ENCODE assay signal across 18 cellular contexts in genomic region chr13:43026262-43026661, GRCh38. TPM values are rescaled to one million over a fixed set of nuclear protein-coding genes. Genes with fewer than 3 reads are reported as not detected.
DNase-seq lines count a peak whose midpoint lies in the region; ATAC-seq and TF ChIP-seq lines count a peak whose summit lies in the region.
"Had no signal": no experiment of that assay in that cellular context is flagged by ENCODE, and none has a peak within 500 bp of the region (broad histone marks: within the 10 kb centered on the region; RNA-seq: fewer than 3 reads in every experiment).

No MANE protein-coding gene starts in this region.

- CTCF ChIA-PET in CD4-positive, alpha-beta memory T cell (lab: Charles Lee; ENCODE audit: partially characterized antibody): interaction anchor here (1.1 to 2.2 kb wide), 3 partner anchors 15 to 57 kb away, joined by 4 to 14 read pairs (median 4); no protein-coding TSS in a partner anchor
- CTCF ChIA-PET in IMR-90 (lab: Yijun Ruan, JAX): no interaction called here

- H3K36me3 ChIP-seq in CD4-positive, alpha-beta memory T cell (ENCODE audit: insufficient read depth, low read length): no peaks in the 10 kb centered on the region
- no peaks in the 10 kb centered on the region for H3K36me3 ChIP-seq in IMR-90 (ENCODE audit: control insufficient read depth, insufficient read depth, low read length)
- no peaks in the 10 kb centered on the region for H3K36me3 ChIP-seq in trophoblast cell (ENCODE audit: control insufficient read depth in 1 of 2, insufficient read depth in 2 of 2, low read length in 2 of 2)
- peaks cover 0 to 10% (median 0%) of the 10 kb centered on the region in 4 donors for H3K36me3 ChIP-seq in sigmoid colon

- no peak overlapping the region for H4K12ac ChIP-seq in trophoblast cell (ENCODE audit: low read depth, low read length)

- no TSS peak for BruUV-seq in IMR-90 (replicated peaks; lab: Mats Ljungman, UMichigan)

- H4K8ac ChIP-seq in IMR-90 (ENCODE audit: low read depth in 2 of 2, low read length in 2 of 2) (0 out of 4 replicates have a peak overlapping the region, but pooled peaks of 1 of the 2 experiments have one; percentile 17), trophoblast cell (ENCODE audit: low read depth, low read length) (no peak overlapping the region)

- no peaks in the 10 kb centered on the region for H3K79me2 ChIP-seq in trophoblast cell (ENCODE audit: control insufficient read depth, insufficient read depth, low read length, poor library complexity)

- no peak overlapping the region for H2AK9ac ChIP-seq in IMR-90 (replicated peaks; ENCODE audit: low read depth, low read length, poor library complexity)

- H4K91ac ChIP-seq in IMR-90 (ENCODE audit: insufficient read depth, low read depth, low read length): no peak overlapping the region
- no peak overlapping the region for H4K91ac ChIP-seq in trophoblast cell (ENCODE audit: low read depth, low read length)

- no peak overlapping the region for H2AFZ ChIP-seq in IMR-90 (replicated peaks; ENCODE audit: low read length, poor library complexity)
- H2AFZ ChIP-seq in trophoblast cell (ENCODE audit: insufficient read depth, low read length, poor library complexity): no peak overlapping the region

- no peaks in the 10 kb centered on the region for H3K9me3 ChIP-seq in CD4-positive, alpha-beta memory T cell (ENCODE audit: control insufficient read depth in 1 of 2, low read length in 2 of 2)
- H3K9me3 ChIP-seq in IMR-90 (ENCODE audit: control insufficient read depth, insufficient read depth, low read length) (no peaks in the 10 kb centered on the region), trophoblast cell (ENCODE audit: insufficient read depth, low read depth, low read length) (peaks cover 4% of the 10 kb centered on the region), sigmoid colon (no peaks in the 10 kb centered on the region)
- H3K9me3 ChIP-seq: SK-N-SH had no signal

- no peak overlapping the region for H3K4me3 ChIP-seq in CD4-positive, alpha-beta memory T cell (ENCODE audit: low read length in 2 of 2)
- no peak overlapping the region for H3K4me3 ChIP-seq in IMR-90 (ENCODE audit: insufficient read depth, low read depth, low read length)
- no peak overlapping the region for H3K4me3 ChIP-seq in trophoblast cell (ENCODE audit: low read depth, low read length)
- H3K4me3 ChIP-seq in sigmoid colon: no peak overlapping the region

- no peak overlapping the region for H2BK5ac ChIP-seq in IMR-90 (ENCODE audit: low read depth, low read length, poor library complexity, severe bottlenecking)
- H2BK5ac ChIP-seq in trophoblast cell (ENCODE audit: low read depth, low read length, poor library complexity): no peak overlapping the region

- H3K4me3 Mint-ChIP-seq in CD4-positive, alpha-beta memory T cell: peak overlapping the region in 5 of 8 donors; percentile 20 to 59 (median 39)
- no peak overlapping the region for H3K4me3 Mint-ChIP-seq in mesothelial cell of epicardium
- H3K4me3 Mint-ChIP-seq: T-cell had no signal

- peaks cover 30 to 55% (median 42%) of the 10 kb centered on the region in 4 donors for H3K4me1 Mint-ChIP-seq in CD4-positive, alpha-beta memory T cell
- peaks cover 62% of the 10 kb centered on the region for H3K4me1 Mint-ChIP-seq in mesothelial cell of epicardium

- H3K79me1 ChIP-seq in IMR-90 (ENCODE audit: low read depth in 1 of 2, low read length in 2 of 2) (peaks cover 24 to 57% of the 10 kb centered on the region in 2 experiments), trophoblast cell (ENCODE audit: low read length) (peaks cover 21% of the 10 kb centered on the region)

- H2BK12ac ChIP-seq in trophoblast cell (ENCODE audit: low read length): no peak overlapping the region

- H2BK120ac ChIP-seq in IMR-90 (ENCODE audit: low read depth, low read length) (no peak overlapping the region), trophoblast cell (ENCODE audit: insufficient read depth, low read length, poor library complexity) (no peak overlapping the region)

- no peak overlapping the region for H3K27ac ChIP-seq in CD4-positive, alpha-beta memory T cell (ENCODE audit: low read depth, low read length)
- no peak overlapping the region for H3K27ac ChIP-seq in IMR-90 (ENCODE audit: insufficient read depth, low read length)
- H3K27ac ChIP-seq in trophoblast cell (ENCODE audit: low read depth, low read length): no peak overlapping the region
- H3K27ac ChIP-seq in sigmoid colon: no peak overlapping the region
- H3K27ac ChIP-seq: KMS-11 had no signal

- TF ChIP-seq CTCF in IMR-90 (conservative IDR thresholded peaks at IDR 0.05; ENCODE audit: low read depth, low read length): no peak
- TF ChIP-seq CTCF in mesothelial cell of epicardium (IDR thresholded peaks at IDR 0.05; ENCODE audit: unreplicated experiment): no peak
- no peak for TF ChIP-seq CTCF in sigmoid colon (IDR thresholded peaks at IDR 0.05)

- TF ChIP-seq EP300 in sigmoid colon (IDR thresholded peaks at IDR 0.05): no peak

- dilution Hi-C loops in IMR-90 (cut with HindIII; ENCODE audit: low sequenced_read_pairs, unreplicated experiment): no loop called here

- no peak overlapping the region for H3K9ac ChIP-seq in IMR-90 (ENCODE audit: low read depth, low read length)
- no peak overlapping the region for H3K9ac ChIP-seq in trophoblast cell (ENCODE audit: low read length)
- H3K9ac ChIP-seq: KMS-11, SK-N-SH had no signal

- H2BK15ac ChIP-seq in IMR-90 (ENCODE audit: low read depth, low read length): no peak overlapping the region

- peaks cover 37% of the 10 kb centered on the region for H3K4me1 ChIP-seq in CD4-positive, alpha-beta memory T cell (ENCODE audit: insufficient read depth, low read length)
- H3K4me1 ChIP-seq in IMR-90 (ENCODE audit: control insufficient read depth, insufficient read depth, low read length) (peaks cover 3% of the 10 kb centered on the region), trophoblast cell (ENCODE audit: control insufficient read depth in 1 of 2, insufficient read depth in 2 of 2, low read length in 2 of 2) (peaks cover 5 to 10% of the 10 kb centered on the region in 2 experiments), sigmoid colon (peaks cover 0 to 55% (median 32%) of the 10 kb centered on the region in 4 donors)

- no peak overlapping the region for H3K27ac Mint-ChIP-seq in CD4-positive, alpha-beta memory T cell
- peak overlapping the region; percentile 51 for H3K27ac Mint-ChIP-seq in mesothelial cell of epicardium
- H3K27ac Mint-ChIP-seq: T-cell had no signal

- H2BK20ac ChIP-seq in IMR-90 (ENCODE audit: low read depth, low read length): no peak overlapping the region

- peaks cover 19 to 30% of the 10 kb centered on the region in 2 donors for H3K36me3 Mint-ChIP-seq in CD4-positive, alpha-beta memory T cell
- H3K36me3 Mint-ChIP-seq in mesothelial cell of epicardium: peaks cover 10% of the 10 kb centered on the region

- no peaks in the 10 kb centered on the region for H3K27me3 ChIP-seq in CD4-positive, alpha-beta memory T cell (ENCODE audit: insufficient read depth, low read length)
- no peaks in the 10 kb centered on the region for H3K27me3 ChIP-seq in IMR-90 (ENCODE audit: control insufficient read depth, insufficient read depth, low read length)
- H3K27me3 ChIP-seq in trophoblast cell (ENCODE audit: insufficient read depth, low read length): no peaks in the 10 kb centered on the region
- no peaks in the 10 kb centered on the region for H3K27me3 ChIP-seq in sigmoid colon

- DNase-seq in CD4-positive, alpha-beta memory T cell: no peak
- DNase-seq in IMR-90 (no peak), OCI-M1 (lab: John Stamatoyannopoulos, UW) (peak; percentile 62), mesothelial cell of epicardium (ENCODE audit: low spot score in 2 of 2, unreplicated experiment in 2 of 2) (no peak), trophoblast cell (no peak), sigmoid colon (no peak)
- DNase-seq: CD8-positive, alpha-beta memory T cell; DMS79 treated with DMSO at 0.1 percent for 48 hours; GOT3; MV-4-11; NCI-H1436 treated with DMSO at 0.1 percent for 48 hours; NCI-H2029 treated with DMSO at 0.1 percent for 48 hours; NCI-H774; Right ventricle myocardium superior; SK-N-SH; T-cell had no signal

- H3K27me3 Mint-ChIP-seq in CD4-positive, alpha-beta memory T cell: no peaks in the 10 kb centered on the region
- no peaks in the 10 kb centered on the region for H3K27me3 Mint-ChIP-seq in mesothelial cell of epicardium (ENCODE audit: low read depth)
- H3K27me3 Mint-ChIP-seq: T-cell had no signal

- WGBS in IMR-90 (ENCODE audit: extremely low coverage in 2 of 2, insufficient read length in 1 of 2), 2 experiments: no CpG with 5 or more reads among the region's 2 CpGs
- no CpG with 5 or more reads among the region's 2 CpGs for WGBS in trophoblast cell (ENCODE audit: extremely low coverage, insufficient coverage, insufficient read length)
- 68 to 69% methylated on average over 2 of the region's 2 CpGs for WGBS in sigmoid colon, 2 donors

- no peak for TF ChIP-seq RAD21 in IMR-90 (IDR thresholded peaks at IDR 0.05; ENCODE audit: low read length)

- H3K4ac ChIP-seq in IMR-90 (ENCODE audit: low read depth, low read length) (no peak overlapping the region), trophoblast cell (ENCODE audit: low read depth, low read length) (no peak overlapping the region)

- in situ Hi-C loops in IMR-90 (cut with MboI; ENCODE audit: low sequenced_read_pairs): no loop called here

- H3K14ac ChIP-seq in IMR-90 (replicated peaks; ENCODE audit: low read depth, low read length): no peak overlapping the region
- no peak overlapping the region for H3K14ac ChIP-seq in trophoblast cell (ENCODE audit: low read length)

- H2AK5ac ChIP-seq in IMR-90 (ENCODE audit: low read depth, low read length): no peak overlapping the region
- no peak overlapping the region for H2AK5ac ChIP-seq in trophoblast cell (ENCODE audit: low read length)

- POLR2A ChIA-PET in CD4-positive, alpha-beta memory T cell (lab: Charles Lee; ENCODE audit: partially characterized antibody): no interaction called here
- POLR2A ChIA-PET in IMR-90 (lab: Charles Lee; ENCODE audit: unreplicated experiment): interaction anchor here (0.7 kb wide), 1 partner anchor 552 kb away, joined by 5 read pairs; no protein-coding TSS in a partner anchor

- H3K4me2 ChIP-seq in IMR-90 (ENCODE audit: low read depth, low read length) (peak overlapping the region; percentile 32; the same call in 1 of the 2 replicates), trophoblast cell (ENCODE audit: low read length) (no peak overlapping the region)
- H3K4me2 ChIP-seq: KMS-11, SK-N-SH had no signal

- no peaks in the 10 kb centered on the region for H4K20me1 ChIP-seq in IMR-90 (ENCODE audit: insufficient read depth, low read length)

- H3K9me1 ChIP-seq in IMR-90 (ENCODE audit: insufficient read depth, low read length): peaks cover 1% of the 10 kb centered on the region; the same call in 1 of the 2 replicates

- H3K18ac ChIP-seq in IMR-90 (ENCODE audit: low read depth, low read length) (no peak overlapping the region), trophoblast cell (ENCODE audit: low read length) (no peak overlapping the region)

- H3K23ac ChIP-seq in IMR-90 (ENCODE audit: low read depth, low read length) (no peak overlapping the region), trophoblast cell (ENCODE audit: low read length) (no peak overlapping the region)

- no peak overlapping the region; the same call in 1 of the 2 replicates for H4K5ac ChIP-seq in IMR-90 (ENCODE audit: low read depth, low read length)

- H3K56ac ChIP-seq in IMR-90 (ENCODE audit: extremely low read depth, insufficient read depth, low read length): no peak overlapping the region

- TF ChIP-seq POLR2A in IMR-90 (IDR thresholded peaks at IDR 0.05; ENCODE audit: low read depth, low read length) (no peak), sigmoid colon (IDR thresholded peaks at IDR 0.05) (no peak)

- intact Hi-C loops in CD4-positive, alpha-beta memory T cell (cut with micrococcal nuclease): no loop called here
- intact Hi-C loops in IMR-90 (cut with micrococcal nuclease) (loop anchor here (10.0 kb wide), 1 partner anchor 431 kb away; no protein-coding TSS in a partner anchor), sigmoid colon (cut with DNase I) (no loop called here)

- ATAC-seq in IMR-90 (ENCODE audit: low read depth) (no peak), GM21390 (IDR thresholded peaks at IDR 0.05; ENCODE audit: unreplicated experiment) (no peak)
- ATAC-seq: T-cell had no signal

- H3K9me3 Mint-ChIP-seq in CD4-positive, alpha-beta memory T cell: peaks cover 0 to 3% (median 0%) of the 10 kb centered on the region in 8 donors
- H3K9me3 Mint-ChIP-seq in mesothelial cell of epicardium: no peaks in the 10 kb centered on the region
- H3K9me3 Mint-ChIP-seq: CD8-positive, alpha-beta memory T cell; T-cell had no signal

RNA-seq across cellular contexts. Expression of gene DNAJC15, which starts 2.9 kb away (rescaled TPM):
- 10 to 100 TPM in 1 of 2 experiments, 1 to 10 TPM in 1; 9.7 to 11.1 TPM for total RNA-seq in CD4-positive, alpha-beta memory T cell
- 10 to 100 TPM; 14.8 to 16.0 TPM for polyA plus RNA-seq in CD4-positive, alpha-beta memory T cell
- 7.0 and 12.5 TPM in 2 replicates for total RNA-seq in IMR-90 (2012; rRNA removed)
- polyA plus RNA-seq in IMR-90 (2012; rRNA removed): 22.0 and 28.9 TPM in 2 replicates
- polyA plus RNA-seq in IMR-90 (2012; cell fraction: cytosol; rRNA removed): 4.2 and 6.8 TPM in 2 replicates
- polyA plus RNA-seq in IMR-90 (2012; cell fraction: nucleus; rRNA removed; ENCODE audit: low replicate concordance): 3.5 and 6.9 TPM in 2 replicates
- total RNA-seq in mesothelial cell of epicardium: 31.6 to 35.9 TPM (median 32.5 TPM) in 3 replicates
- 13.2 and 13.3 TPM in 2 replicates for polyA plus RNA-seq in trophoblast cell (2013)
- total RNA-seq in sigmoid colon: 10 to 100 TPM; 13.6 to 16.3 (median 14.7) TPM
- polyA plus RNA-seq in sigmoid colon: 10 to 100 TPM; 14.4 to 38.8 (median 19.2) TPM

RNA-seq across cellular contexts. Expression of gene EPSTI1, which starts 34.2 kb away (rescaled TPM):
- 10 to 100 TPM; 17.1 to 19.4 TPM for total RNA-seq in CD4-positive, alpha-beta memory T cell
- polyA plus RNA-seq in CD4-positive, alpha-beta memory T cell: 10 to 100 TPM; 11.4 to 19.1 TPM
- total RNA-seq in IMR-90 (2012; rRNA removed) (0.90 and 1.1 TPM in 2 replicates), mesothelial cell of epicardium (37.3 to 44.0 TPM (median 42.7 TPM) in 3 replicates), sigmoid colon (1 to 10 TPM; 3.0 to 7.8 (median 4.3) TPM)
- polyA plus RNA-seq in IMR-90 (2012; rRNA removed) (1.0 and 1.6 TPM in 2 replicates), sigmoid colon (10 to 100 TPM in 2 of 3 donors, 1 to 10 TPM in 1; 6.6 to 27.8 (median 15.0) TPM)
- 0.41 and 0.70 TPM in 2 replicates for polyA plus RNA-seq in IMR-90 (2012; cell fraction: cytosol; rRNA removed)
- polyA plus RNA-seq in IMR-90 (2012; cell fraction: nucleus; rRNA removed; ENCODE audit: low replicate concordance): 0.45 and 3.4 TPM in 2 replicates
- polyA plus RNA-seq in trophoblast cell (2013): 20.9 and 23.0 TPM in 2 replicates
